ENCODE assay signal across 8 cellular contexts in the genomic region with DNA sequence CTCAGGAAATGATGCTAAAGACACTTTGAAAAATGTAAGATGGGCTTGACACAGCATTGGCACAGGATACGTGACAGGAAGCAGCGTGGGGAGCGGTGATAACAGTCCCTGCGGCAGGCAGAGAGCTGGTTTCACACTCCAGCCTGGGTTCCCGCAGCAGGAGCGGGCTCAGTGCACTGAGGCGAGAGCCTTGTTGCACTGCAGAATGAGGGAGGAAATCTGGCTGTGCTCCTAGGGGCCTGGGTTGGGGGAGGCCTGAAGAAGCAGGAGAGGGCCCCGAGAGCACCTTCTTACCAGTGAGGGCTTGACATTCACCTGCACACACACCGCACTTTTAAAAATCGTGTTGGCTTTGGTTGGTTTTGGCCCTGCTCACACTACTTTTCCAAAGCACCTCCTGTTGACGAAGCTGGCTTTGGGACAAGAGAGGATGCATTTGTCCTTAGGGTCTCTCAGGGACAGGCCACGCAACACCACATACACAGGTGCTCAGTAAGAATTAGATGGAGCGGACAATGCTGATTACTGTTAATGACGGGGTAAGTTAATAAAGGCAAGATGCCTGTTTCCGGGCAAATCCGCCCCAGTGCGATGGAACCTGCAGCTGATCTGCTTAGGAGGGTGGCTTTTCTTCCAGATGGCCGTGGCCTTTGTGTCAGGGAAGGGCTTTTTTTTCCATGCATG. TPM values are rescaled to one million over a fixed set of nuclear protein-coding genes. Genes with fewer than 3 reads are reported as not detected.
DNase-seq lines count a peak whose midpoint lies in the region; ATAC-seq and FAIRE-seq lines count a peak whose summit lies in the region.

No MANE protein-coding gene starts in this region.

- no peak for ATAC-seq in HG03442 (IDR thresholded peaks at IDR 0.05; ENCODE audit: unreplicated experiment)

- DNase-seq in KG1 (lab: John Stamatoyannopoulos, UW): peak; percentile 38
- peak; percentile 73 for DNase-seq in activated CD8-positive, alpha-beta memory T cell treated with anti-CD3 and anti-CD28 coated beads for 24 hours
- DNase-seq in head of caudate nucleus: peak in 31 of 42 donors; percentile 15 to 67 (median 42)
- DNase-seq in stimulated activated CD4-positive, alpha-beta T cell treated with anti-CD3 and anti-CD28 coated beads, Interleukin-4, amount 100 ng/mL, for 48 hours (ENCODE audit: low read depth in 2 of 2): peak; percentile 30 to 33
- no peak for DNase-seq in NCI-H1436 treated with DMSO at 0.1 percent for 48 hours (lab: John Stamatoyannopoulos, UW)
- DNase-seq in frontal cortex (ENCODE audit: low spot score in 2 of 2): no peak
- DNase-seq in HuH-7.5 (ENCODE audit: low spot score): no peak

- intact Hi-C loops in head of caudate nucleus (cut with DNase I): no loop called here

- no peak for FAIRE-seq in frontal cortex (lab: Jason Lieb, UNC)

RNA-seq across cellular contexts. Expression of gene ARMC2, which starts 49.4 kb away (rescaled TPM):
- 16.3 TPM for total RNA-seq in frontal cortex

Comparison
In these comparisons a context has a peak if more than half of its experiments do, and no peak if none do; other contexts are left out.
1. DNase-seq: peak in KG1 (single experiment), activated CD8-positive, alpha-beta memory T cell treated with anti-CD3 and anti-CD28 coated beads for 24 hours (single experiment), head of caudate nucleus (31 of 42) and stimulated activated CD4-positive, alpha-beta T cell treated with anti-CD3 and anti-CD28 coated beads, Interleukin-4, amount 100 ng/mL, for 48 hours (2 of 2); none in NCI-H1436 treated with DMSO at 0.1 percent for 48 hours (single experiment), frontal cortex (0 of 2) and HuH-7.5 (single experiment).